18 cellular contexts compared by ENCODE assay signal in the genomic region with DNA sequence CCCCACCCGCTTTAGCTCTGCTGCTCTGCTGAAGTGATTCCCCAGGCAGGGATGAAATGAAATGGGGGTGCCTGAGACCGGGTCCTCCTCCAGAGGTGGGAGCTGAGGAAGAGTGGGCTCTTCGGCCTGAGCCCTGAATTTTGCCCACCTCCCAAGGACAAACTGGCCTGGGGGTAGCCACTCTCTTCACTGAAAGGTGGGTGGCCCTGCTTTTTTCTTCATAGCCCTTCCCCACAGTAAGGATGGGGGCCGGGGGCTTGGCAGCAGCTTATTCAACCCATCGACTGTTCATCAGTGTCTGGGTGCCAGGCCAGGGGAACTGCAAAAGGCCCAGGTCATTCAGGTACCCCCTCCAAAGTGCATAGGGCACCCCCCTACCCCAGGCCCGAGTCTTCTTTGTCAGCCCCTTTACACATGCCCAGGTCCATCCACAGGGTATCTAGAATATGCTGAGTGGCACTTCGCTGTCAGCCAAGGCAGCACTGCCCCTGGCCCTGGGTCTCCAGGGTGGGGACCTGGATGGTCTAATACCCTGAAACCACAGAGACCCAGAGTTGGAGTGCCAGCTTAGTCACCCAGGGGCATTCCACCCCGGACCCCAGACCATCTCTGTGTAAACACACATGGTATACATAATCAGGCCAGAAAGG. TPM values are rescaled to one million over a fixed set of nuclear protein-coding genes. Genes with fewer than 3 reads are reported as not detected.
"Had no signal": no experiment of that assay in that cellular context is flagged by ENCODE, and none has a peak within 500 bp of the region (broad histone marks: within the 10 kb centered on the region; RNA-seq: fewer than 3 reads in every experiment).

No MANE protein-coding gene starts in this region.

- H3K4me1 Mint-ChIP-seq: activated B cell treated with CpG ODN at 0.5 μM for 24 hours; activated CD4-positive, alpha-beta T cell treated with anti-CD3 and anti-CD28 coated beads, Interleukin-2, amount 10 ng/mL, durations not matched to agents 24 days and 14 days; natural killer cell had no signal

- H3K4me3 ChIP-seq: prostate gland, right lobe of liver, thoracic aorta had no signal

- H3K9me3 ChIP-seq: prostate gland, right lobe of liver, thoracic aorta had no signal

- H3K9me3 Mint-ChIP-seq: activated B cell treated with CpG ODN at 0.5 μM for 24 hours; activated CD4-positive, alpha-beta T cell treated with anti-CD3 and anti-CD28 coated beads, Interleukin-2, amount 10 ng/mL, durations not matched to agents 24 days and 14 days; activated naive CD8-positive, alpha-beta T cell treated with anti-CD3 and anti-CD28 coated beads, Interleukin-2, amount 10 ng/mL, durations not matched to agents 7 days and 5 days; effector memory CD8-positive, alpha-beta T cell; natural killer cell; stimulated activated naive CD8-positive, alpha-beta T cell treated with anti-CD3 and anti-CD28 coated beads, Interleukin-15, Interleukin-2, amounts not matched to agents 100 ng/mL and 50 ng/mL, for 24 hours had no signal

- H3K36me3 ChIP-seq: prostate gland, right lobe of liver, thoracic aorta had no signal

- FAIRE-seq: islet of Langerhans had no signal

- H3K27me3 ChIP-seq: right lobe of liver had no signal

- H3K4me3 Mint-ChIP-seq: activated B cell treated with CpG ODN at 0.5 μM for 24 hours; activated CD4-positive, alpha-beta T cell treated with anti-CD3 and anti-CD28 coated beads, Interleukin-2, amount 10 ng/mL, durations not matched to agents 24 days and 14 days; activated naive CD8-positive, alpha-beta T cell treated with anti-CD3 and anti-CD28 coated beads, Interleukin-2, amount 10 ng/mL, durations not matched to agents 7 days and 5 days; effector memory CD8-positive, alpha-beta T cell; natural killer cell; stimulated activated naive CD8-positive, alpha-beta T cell treated with anti-CD3 and anti-CD28 coated beads, Interleukin-15, Interleukin-2, amounts not matched to agents 100 ng/mL and 50 ng/mL, for 24 hours had no signal

- H3K4me1 ChIP-seq: prostate gland, right lobe of liver had no signal

- H3K27ac ChIP-seq: prostate gland, right lobe of liver, thoracic aorta had no signal

- ATAC-seq: effector memory CD8-positive, alpha-beta T cell; natural killer cell; right lobe of liver had no signal

- DNase-seq: activated B cell treated with CpG ODN at 0.5 μM for 24 hours; activated CD4-positive, alpha-beta T cell treated with anti-CD3 and anti-CD28 coated beads, Interleukin-2, amount 10 ng/mL, durations not matched to agents 24 days and 14 days; activated CD8-positive, alpha-beta memory T cell treated with anti-CD3 and anti-CD28 coated beads for 24 hours; activated naive CD4-positive, alpha-beta T cell; activated naive CD8-positive, alpha-beta T cell treated with anti-CD3 and anti-CD28 coated beads, Interleukin-2, amount 10 ng/mL, durations not matched to agents 7 days and 5 days; cerebellar nuclear complex; dermis blood vessel endothelial cell; effector memory CD8-positive, alpha-beta T cell; foreskin melanocyte; mesenchymal stem cell; natural killer cell; occipital lobe; T-helper 2 cell had no signal

- H3K36me3 Mint-ChIP-seq: activated naive CD8-positive, alpha-beta T cell treated with anti-CD3 and anti-CD28 coated beads, Interleukin-2, amount 10 ng/mL, durations not matched to agents 7 days and 5 days; natural killer cell had no signal

- H3K27me3 Mint-ChIP-seq: activated naive CD8-positive, alpha-beta T cell treated with anti-CD3 and anti-CD28 coated beads, Interleukin-2, amount 10 ng/mL, durations not matched to agents 7 days and 5 days; stimulated activated naive CD8-positive, alpha-beta T cell treated with anti-CD3 and anti-CD28 coated beads, Interleukin-15, Interleukin-2, amounts not matched to agents 100 ng/mL and 50 ng/mL, for 24 hours had no signal

- H3K27ac Mint-ChIP-seq: activated B cell treated with CpG ODN at 0.5 μM for 24 hours; activated CD4-positive, alpha-beta T cell treated with anti-CD3 and anti-CD28 coated beads, Interleukin-2, amount 10 ng/mL, durations not matched to agents 24 days and 14 days; activated naive CD8-positive, alpha-beta T cell treated with anti-CD3 and anti-CD28 coated beads, Interleukin-2, amount 10 ng/mL, durations not matched to agents 7 days and 5 days; effector memory CD8-positive, alpha-beta T cell; natural killer cell; stimulated activated naive CD8-positive, alpha-beta T cell treated with anti-CD3 and anti-CD28 coated beads, Interleukin-15, Interleukin-2, amounts not matched to agents 100 ng/mL and 50 ng/mL, for 24 hours had no signal

RNA-seq across cellular contexts. Expression of gene SCN5A, which starts 7.9 kb away (rescaled TPM):
- total RNA-seq: activated B cell treated with CpG ODN at 0.5 μM for 24 hours; activated CD4-positive, alpha-beta T cell treated with anti-CD3 and anti-CD28 coated beads, Interleukin-2, amount 10 ng/mL, durations not matched to agents 24 days and 14 days had no signal
